In genomic region chr11:118921121-118921928, GRCh38 we compare ENCODE assay signal across 8 cellular contexts. TPM values are rescaled to one million over a fixed set of nuclear protein-coding genes. Genes with fewer than 3 reads are reported as not detected.
DNase-seq lines count a peak whose midpoint lies in the region; ATAC-seq lines count a peak whose summit lies in the region.

No MANE protein-coding gene starts in this region.

- peaks cover 54% of the 10 kb centered on the region for H3K4me1 ChIP-seq in GM23248 (ENCODE audit: insufficient read depth)
- H3K4me1 ChIP-seq in esophagus (ENCODE audit: control insufficient read depth in 2 of 2, insufficient read depth in 2 of 2, low read length in 1 of 2) = peaks cover 22 to 57% of the 10 kb centered on the region in 2 donors
- H3K4me1 ChIP-seq in naive thymus-derived CD4-positive, alpha-beta T cell (ENCODE audit: control insufficient read depth in 2 of 2, insufficient read depth in 2 of 2, low read length in 2 of 2) = peaks cover 38 to 59% of the 10 kb centered on the region in 2 donors

- H3K27ac Mint-ChIP-seq in T-cell = peak overlapping the region; percentile 96
- H3K27ac Mint-ChIP-seq in naive thymus-derived CD4-positive, alpha-beta T cell = peak overlapping the region; percentile 66 to 100 (median 100)

- peak overlapping the region; percentile 90 for H3K9ac ChIP-seq in GM23248

- DNase-seq in GM23248 = peak; percentile 90
- DNase-seq in T-cell = no peak
- peak in 2 of 9 donors; percentile 15 to 36 for DNase-seq in naive thymus-derived CD4-positive, alpha-beta T cell
- no peak for DNase-seq in retina
- DNase-seq in pons (ENCODE audit: low spot score) = no peak

- peaks cover 42% of the 10 kb centered on the region for H3K36me3 Mint-ChIP-seq in T-cell
- peaks cover 3 to 29% (median 27%) of the 10 kb centered on the region in 5 donors for H3K36me3 Mint-ChIP-seq in naive thymus-derived CD4-positive, alpha-beta T cell

- POLR2A ChIA-PET in T-cell (lab: Charles Lee) = interaction anchor here in 1 of 2 donors (1.0 kb wide), 1 partner anchor 8 kb away, joined by 3 read pairs; no protein-coding TSS in a partner anchor
- POLR2A ChIA-PET in naive thymus-derived CD4-positive, alpha-beta T cell (lab: Charles Lee) = interaction anchor here (1.0 kb wide), 1 partner anchor 232 kb away, joined by 3 read pairs; no protein-coding TSS in a partner anchor

- H3K27ac ChIP-seq in GM23248 (peak overlapping the region; percentile 99), esophagus (ENCODE audit: low read depth in 2 of 2, low read length in 1 of 2) (peak overlapping the region; percentile 98 to 99)
- peak overlapping the region; percentile 96 for H3K27ac ChIP-seq in naive thymus-derived CD4-positive, alpha-beta T cell (ENCODE audit: low read depth, low read length)

- 1% methylated on average over 9 to 13 of the region's 13 CpGs for WGBS in GM23248 (ENCODE audit: low coverage in 1 of 2, low lambda C conversion rate in 2 of 2, missing lambda C conversion rate in 2 of 2), 2 experiments
- 10 to 13% methylated on average over 13 of the region's 13 CpGs for WGBS in esophagus, 2 donors

- no peak overlapping the region for H2AFZ ChIP-seq in GM23248

- H3K4me3 Mint-ChIP-seq in T-cell = peak overlapping the region; percentile 92 to 96 (median 93)
- H3K4me3 Mint-ChIP-seq in naive thymus-derived CD4-positive, alpha-beta T cell = peak overlapping the region; percentile 88 to 99 (median 95)

- H3K9me3 ChIP-seq in GM23248 (ENCODE audit: low read depth) = no peaks in the 10 kb centered on the region
- H3K9me3 ChIP-seq in esophagus (ENCODE audit: control insufficient read depth in 2 of 2, insufficient read depth in 1 of 2, low read depth in 1 of 2, low read length in 1 of 2) = no peaks in the 10 kb centered on the region
- no peaks in the 10 kb centered on the region for H3K9me3 ChIP-seq in naive thymus-derived CD4-positive, alpha-beta T cell (ENCODE audit: control insufficient read depth in 2 of 3, low read length in 3 of 3)

- H3K36me3 ChIP-seq in GM23248 (ENCODE audit: low read depth) = no peaks in the 10 kb centered on the region
- no peaks in the 10 kb centered on the region for H3K36me3 ChIP-seq in esophagus (ENCODE audit: control insufficient read depth in 2 of 2, insufficient read depth in 2 of 2, low read length in 1 of 2)
- peaks cover 0 to 33% (median 0%) of the 10 kb centered on the region in 3 experiments for H3K36me3 ChIP-seq in naive thymus-derived CD4-positive, alpha-beta T cell (ENCODE audit: control insufficient read depth in 2 of 3, insufficient read depth in 3 of 3, low read length in 3 of 3)

- H3K27me3 Mint-ChIP-seq in T-cell = no peaks in the 10 kb centered on the region
- H3K27me3 Mint-ChIP-seq in naive thymus-derived CD4-positive, alpha-beta T cell = peaks cover 0 to under 1% (median 0%) of the 10 kb centered on the region in 5 donors

- peak overlapping the region; percentile 96 for H3K4me3 ChIP-seq in GM23248
- H3K4me3 ChIP-seq in esophagus (ENCODE audit: low read depth in 1 of 2, low read length in 2 of 2) = peak overlapping the region; percentile 90 to 95
- H3K4me3 ChIP-seq in naive thymus-derived CD4-positive, alpha-beta T cell (ENCODE audit: low read length) = peak overlapping the region; percentile 99

- no peaks in the 10 kb centered on the region for H3K9me3 Mint-ChIP-seq in T-cell
- peaks cover 0 to 4% (median 0%) of the 10 kb centered on the region in 11 donors for H3K9me3 Mint-ChIP-seq in naive thymus-derived CD4-positive, alpha-beta T cell

- no peaks in the 10 kb centered on the region for H4K20me1 ChIP-seq in GM23248 (ENCODE audit: insufficient read depth)

- in situ Hi-C loops in GM23248 (cut with MboI) = no loop called here

- no peaks in the 10 kb centered on the region for H3K9me2 ChIP-seq in GM23248 (ENCODE audit: insufficient read depth)

- peaks cover 73% of the 10 kb centered on the region for H3K79me2 ChIP-seq in GM23248 (ENCODE audit: insufficient read depth)

- intact Hi-C loops in naive thymus-derived CD4-positive, alpha-beta T cell (cut with micrococcal nuclease) = no loop called here

- H3K4me1 Mint-ChIP-seq in T-cell = peaks cover 51 to 67% (median 63%) of the 10 kb centered on the region in 3 donors
- peaks cover 37 to 69% (median 48%) of the 10 kb centered on the region in 7 donors for H3K4me1 Mint-ChIP-seq in naive thymus-derived CD4-positive, alpha-beta T cell

- no peaks in the 10 kb centered on the region for H3K27me3 ChIP-seq in GM23248 (replicated peaks; ENCODE audit: insufficient read depth)
- H3K27me3 ChIP-seq in esophagus (ENCODE audit: control insufficient read depth in 1 of 2, insufficient read depth in 2 of 2, low read length in 2 of 2) = no peaks in the 10 kb centered on the region
- H3K27me3 ChIP-seq in naive thymus-derived CD4-positive, alpha-beta T cell (ENCODE audit: control insufficient read depth in 2 of 2, insufficient read depth in 2 of 2, low read length in 2 of 2) = no peaks in the 10 kb centered on the region

- peaks cover 54% of the 10 kb centered on the region for H3F3A ChIP-seq in GM23248 (ENCODE audit: insufficient read depth)

- peak overlapping the region; percentile 77 for H3K4me2 ChIP-seq in GM23248 (ENCODE audit: unreplicated experiment)

- ATAC-seq in T-cell (replicated peaks in 1 of 4) (no peak), GM18907 (IDR thresholded peaks at IDR 0.05; ENCODE audit: unreplicated experiment) (no peak), HG03457 (IDR thresholded peaks at IDR 0.05; ENCODE audit: unreplicated experiment) (no peak)
- ATAC-seq in naive thymus-derived CD4-positive, alpha-beta T cell = no peak

- CTCF ChIA-PET in T-cell (lab: Charles Lee) = interaction anchor here in 1 of 2 donors (1.4 kb wide), 1 partner anchor 9 kb away, joined by 6 read pairs; no protein-coding TSS in a partner anchor
- CTCF ChIA-PET in naive thymus-derived CD4-positive, alpha-beta T cell (lab: Charles Lee) = interaction anchor here (0.8 to 1.1 kb wide), 2 partner anchors 51 to 235 kb away, joined by 4 to 5 read pairs; no protein-coding TSS in a partner anchor

RNA-seq across cellular contexts. Expression of gene BCL9L, which starts 4.4 kb away (rescaled TPM):
- total RNA-seq in GM23248 (2014; rRNA removed; shearing (Covaris generic)) = 13.9 and 17.6 TPM in 2 replicates
- polyA plus RNA-seq in GM23248 (2016; fragmentation: Nextera tagmentation; extraction: Ambion mirVana) (7.2 TPM in 2 replicates), esophagus (10 to 100 TPM in 1 of 2 donors, 1 to 10 TPM in 1; 8.5 to 30.4 TPM)
- total RNA-seq in T-cell = 100 to 1,000 TPM; 229 to 331 (median 308) TPM
- 100 to 1,000 TPM in 4 of 5 experiments, 10 to 100 TPM in 1; 67.8 to 269 (median 266) TPM for total RNA-seq in naive thymus-derived CD4-positive, alpha-beta T cell
- 1 to 10 TPM; 6.7 to 7.2 TPM for polyA plus RNA-seq in naive thymus-derived CD4-positive, alpha-beta T cell

RNA-seq across cellular contexts. Expression of gene UPK2, which starts 34.8 kb away (rescaled TPM):
- total RNA-seq in GM23248 (2014; rRNA removed; shearing (Covaris generic)) = not detected in 2 replicates
- 0.27 and 0.28 TPM in 2 replicates for polyA plus RNA-seq in GM23248 (2016; fragmentation: Nextera tagmentation; extraction: Ambion mirVana)
- total RNA-seq in T-cell = under 1 TPM in 1 of 5 donors, not detected in 4; 0.32 TPM
- polyA plus RNA-seq in esophagus = 10 to 100 TPM in 1 of 2 donors, 1 to 10 TPM in 1; 1.1 to 11.2 TPM
- total RNA-seq in naive thymus-derived CD4-positive, alpha-beta T cell = under 1 TPM in 1 of 5 experiments, not detected in 4; 0.24 TPM
- polyA plus RNA-seq in naive thymus-derived CD4-positive, alpha-beta T cell = under 1 TPM in 1 of 2 donors, not detected in 1; 0.51 TPM

RNA-seq across cellular contexts. Expression of gene CXCR5, which starts 37.6 kb away (rescaled TPM):
- total RNA-seq in GM23248 (2014; rRNA removed; shearing (Covaris generic)) = not detected in 2 replicates
- not detected in 2 replicates for polyA plus RNA-seq in GM23248 (2016; fragmentation: Nextera tagmentation; extraction: Ambion mirVana)
- total RNA-seq in T-cell = 10 to 100 TPM in 1 of 5 donors, 1 to 10 TPM in 4; 4.7 to 10.6 (median 6.3) TPM
- under 1 TPM; 0.11 to 0.18 TPM for polyA plus RNA-seq in esophagus
- total RNA-seq in naive thymus-derived CD4-positive, alpha-beta T cell = 1 to 10 TPM in 4 of 5 experiments, under 1 TPM in 1; 0.41 to 2.9 (median 2.1) TPM
- polyA plus RNA-seq in naive thymus-derived CD4-positive, alpha-beta T cell = 1 to 10 TPM in 1 of 2 donors, under 1 TPM in 1; 0.60 to 1.1 TPM

RNA-seq across cellular contexts. Expression of gene FOXR1, which starts 50.2 kb away (rescaled TPM):
- not detected in 2 replicates for total RNA-seq in GM23248 (2014; rRNA removed; shearing (Covaris generic))
- polyA plus RNA-seq in GM23248 (2016; fragmentation: Nextera tagmentation; extraction: Ambion mirVana) = not detected in 2 replicates
- not detected for total RNA-seq in T-cell
- polyA plus RNA-seq in esophagus = not detected
- total RNA-seq in naive thymus-derived CD4-positive, alpha-beta T cell = not detected
- not detected for polyA plus RNA-seq in naive thymus-derived CD4-positive, alpha-beta T cell
